Comparison of ENCODE assay signal across 1 cellular context in genomic region chr6:29933955-29934354, GRCh38.
TF ChIP-seq lines count a peak whose summit lies in the region.

No MANE protein-coding gene starts in this region.

TF ChIP-seq in WTC11, 78 proteins besides CTCF, POLR2A, EP300 and RAD21 (continued from another document):
- TF ChIP-seq ZSCAN18 (CRISPR knock-in tag; IDR thresholded peaks at IDR 0.05) (no peak), PRRX2 (CRISPR knock-in tag; IDR thresholded peaks at IDR 0.05) (no peak), TCF7 (CRISPR knock-in tag; IDR thresholded peaks at IDR 0.05; ENCODE audit: low read depth) (no peak), ZNF512 (CRISPR knock-in tag; IDR thresholded peaks at IDR 0.05; ENCODE audit: borderline replicate concordance) (no peak)
TF ChIP-seq in WTC11: peak in this region for 0.
